Comparison of ENCODE assay signal across 1 cellular context in the genomic region with DNA sequence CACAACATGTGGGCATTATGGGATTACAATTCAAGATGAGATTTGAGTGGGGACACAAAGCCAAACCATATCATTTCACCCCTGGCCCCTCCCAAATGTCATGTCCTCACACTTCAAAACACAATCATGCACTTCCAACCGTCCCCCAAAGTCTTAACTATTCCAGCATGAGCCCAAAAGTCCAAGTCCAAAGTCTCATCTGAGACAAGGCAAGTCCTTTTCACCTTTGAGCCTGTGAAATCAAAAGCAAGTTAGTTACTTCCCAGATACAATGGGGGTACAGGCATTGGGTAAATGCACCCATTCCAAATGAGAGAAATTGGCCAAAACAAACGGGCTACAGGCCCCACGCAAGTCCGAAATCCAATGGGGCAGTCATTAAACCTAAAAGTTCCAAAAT.
TF ChIP-seq lines count a peak whose summit lies in the region.
"Not testable (repeated sequence)": the region's sequence is repeated elsewhere in the genome, so short reads cannot be mapped to it uniquely, and the experiment has no call there.

No MANE protein-coding gene starts in this region.

TF ChIP-seq in HepG2, 621 proteins besides CTCF, POLR2A, EP300 and RAD21 (continued from another document):
- peak; percentile 49; the same call in 1 of the 2 replicates for TF ChIP-seq HNF4G (IDR thresholded peaks at IDR 0.05; ENCODE audit: borderline replicate concordance, low read depth, low read length)
- not testable (repeated sequence) for TF ChIP-seq HNF4G (CRISPR knock-in tag; IDR thresholded peaks at IDR 0.05; ENCODE audit: borderline replicate concordance, low read depth)
- peak; percentile 28 for TF ChIP-seq ZMYM4 (CRISPR knock-in tag; IDR thresholded peaks at IDR 0.05)
